23 cellular contexts compared by ENCODE assay signal in the genomic region with DNA sequence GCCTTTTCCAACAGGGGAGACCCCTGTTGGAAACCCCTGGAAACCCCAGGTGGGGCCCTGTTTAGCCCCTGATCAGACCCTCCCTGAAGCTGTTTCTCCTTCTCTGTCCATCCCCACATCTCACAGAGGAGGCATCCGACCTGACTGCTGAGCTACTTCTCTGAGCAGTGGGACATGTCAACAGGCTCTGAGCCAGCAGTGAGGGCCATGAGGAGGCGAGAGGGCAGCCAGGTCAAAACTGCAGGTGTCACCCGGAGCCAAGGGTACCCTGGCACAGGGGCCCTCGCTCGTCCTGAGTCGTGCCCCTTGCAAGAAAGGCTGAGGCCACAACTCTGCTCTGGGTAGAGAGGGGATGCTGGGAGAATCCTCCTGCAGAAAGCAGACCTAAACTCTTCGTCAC.
"Had no signal": no experiment of that assay in that cellular context is flagged by ENCODE, and none has a peak within 500 bp of the region (broad histone marks: within the 10 kb centered on the region; RNA-seq: fewer than 3 reads in every experiment).

No MANE protein-coding gene starts in this region.

- H3K4me1 Mint-ChIP-seq: nephron had no signal

- H3K9me3 Mint-ChIP-seq: naive thymus-derived CD8-positive, alpha-beta T cell; nephron; neural crest cell; stimulated activated effector memory CD8-positive, alpha-beta T cell treated with anti-CD3 and anti-CD28 coated beads, Interleukin-12 subunit alpha, Interleukin-12 subunit beta, amount 100 ng/mL, for 72 hours; stimulated activated naive CD8-positive, alpha-beta T cell treated with anti-CD3 and anti-CD28 coated beads, Interleukin-15, Interleukin-2, amounts not matched to agents 100 ng/mL and 50 ng/mL, for 24 hours had no signal

- H3K9me3 ChIP-seq: left lung, sigmoid colon, spleen, testis, thyroid gland, transverse colon, upper lobe of right lung had no signal

- H3K27me3 Mint-ChIP-seq: naive thymus-derived CD8-positive, alpha-beta T cell; progenitor cell of endocrine pancreas; stimulated activated naive CD8-positive, alpha-beta T cell treated with anti-CD3 and anti-CD28 coated beads, Interleukin-15, Interleukin-2, amounts not matched to agents 100 ng/mL and 50 ng/mL, for 24 hours had no signal

- ATAC-seq: left lung; naive thymus-derived CD8-positive, alpha-beta T cell; stimulated activated effector memory CD8-positive, alpha-beta T cell treated with anti-CD3 and anti-CD28 coated beads, Interleukin-12 subunit alpha, Interleukin-12 subunit beta, amount 100 ng/mL, for 72 hours; upper lobe of right lung had no signal

- H3K4me3 Mint-ChIP-seq: naive thymus-derived CD8-positive, alpha-beta T cell; nephron; neural crest cell; stimulated activated effector memory CD8-positive, alpha-beta T cell treated with anti-CD3 and anti-CD28 coated beads, Interleukin-12 subunit alpha, Interleukin-12 subunit beta, amount 100 ng/mL, for 72 hours; stimulated activated naive CD8-positive, alpha-beta T cell treated with anti-CD3 and anti-CD28 coated beads, Interleukin-15, Interleukin-2, amounts not matched to agents 100 ng/mL and 50 ng/mL, for 24 hours had no signal

- H3K4me3 ChIP-seq: left lung, lung, sigmoid colon, spleen, testis, thyroid gland, transverse colon, upper lobe of right lung had no signal

- H3K4me1 ChIP-seq: left lung, sigmoid colon, thyroid gland, transverse colon, upper lobe of right lung had no signal

- DNase-seq: head of caudate nucleus; hippocampal formation; kidney glomerular epithelial cell; left cardiac atrium; left lung; naive thymus-derived CD8-positive, alpha-beta T cell; nucleus accumbens; sigmoid colon; small intestine; stimulated activated CD4-positive, alpha-beta T cell treated with anti-CD3 and anti-CD28 coated beads, Interleukin-4, amount 100 ng/mL, for 24 hours; stimulated activated naive CD4-positive, alpha-beta T cell; substantia nigra; thyroid gland; transverse colon; upper lobe of right lung had no signal

- H3K36me3 Mint-ChIP-seq: stimulated activated effector memory CD8-positive, alpha-beta T cell treated with anti-CD3 and anti-CD28 coated beads, Interleukin-12 subunit alpha, Interleukin-12 subunit beta, amount 100 ng/mL, for 72 hours had no signal

- H3K27me3 ChIP-seq: left lung, sigmoid colon, spleen, testis, thyroid gland, transverse colon, upper lobe of right lung had no signal

- H3K27ac Mint-ChIP-seq: nephron; progenitor cell of endocrine pancreas; stimulated activated effector memory CD8-positive, alpha-beta T cell treated with anti-CD3 and anti-CD28 coated beads, Interleukin-12 subunit alpha, Interleukin-12 subunit beta, amount 100 ng/mL, for 72 hours; stimulated activated naive CD8-positive, alpha-beta T cell treated with anti-CD3 and anti-CD28 coated beads, Interleukin-15, Interleukin-2, amounts not matched to agents 100 ng/mL and 50 ng/mL, for 24 hours had no signal

- H3K27ac ChIP-seq: left lung, sigmoid colon, spleen, testis, thyroid gland, transverse colon, upper lobe of right lung had no signal

- H3K36me3 ChIP-seq: thyroid gland, transverse colon had no signal
